In genomic region chr19:7224205-7224833, GRCh38 we compare ENCODE assay signal across 9 cellular contexts.
DNase-seq lines count a peak whose midpoint lies in the region; ATAC-seq and TF ChIP-seq lines count a peak whose summit lies in the region.
"Had no signal": no experiment of that assay in that cellular context is flagged by ENCODE, and none has a peak within 500 bp of the region (broad histone marks: within the 10 kb centered on the region; RNA-seq: fewer than 3 reads in every experiment).

No MANE protein-coding gene starts in this region.

- no peaks in the 10 kb centered on the region for H3K36me3 Mint-ChIP-seq in Calu3 (ENCODE audit: insufficient read depth, unreplicated experiment)

- BruUV-seq in Calu3 (replicated peaks; lab: Mats Ljungman, UMichigan), result no TSS peak

- no peak overlapping the region for H3K4me3 Mint-ChIP-seq in Calu3 (ENCODE audit: low read depth, unreplicated experiment)

- intact Hi-C loops in esophagus muscularis mucosa (cut with DNase I) (no loop called here), mucosa of descending colon (cut with DNase I, micrococcal nuclease) (no loop called here), thyroid gland (cut with DNase I) (no loop called here), Calu3 (cut with micrococcal nuclease; ENCODE audit: unreplicated experiment) (no loop called here)

- no peak for TF ChIP-seq POLR2A in esophagus muscularis mucosa (IDR thresholded peaks at IDR 0.05; ENCODE audit: low read depth)
- no peak for TF ChIP-seq POLR2A in thyroid gland (IDR thresholded peaks at IDR 0.05)

- peaks cover 9% of the 10 kb centered on the region for H3K27me3 Mint-ChIP-seq in Calu3 (ENCODE audit: unreplicated experiment)

- H3K4me1 Mint-ChIP-seq in Calu3 (ENCODE audit: low read depth, unreplicated experiment), result no peaks in the 10 kb centered on the region

- H3K9me3 Mint-ChIP-seq in Calu3 (ENCODE audit: low read depth, unreplicated experiment), result no peaks in the 10 kb centered on the region

- H3K4me1 ChIP-seq in esophagus muscularis mucosa, result peaks cover 48 to 71% (median 55%) of the 10 kb centered on the region in 4 donors
- H3K4me1 ChIP-seq in mucosa of descending colon (ENCODE audit: low read depth), result peaks cover 4% of the 10 kb centered on the region
- peaks cover 7 to 10% of the 10 kb centered on the region in 2 donors for H3K4me1 ChIP-seq in thyroid gland

- no peak overlapping the region for H3K27ac Mint-ChIP-seq in Calu3 (ENCODE audit: unreplicated experiment)

- DNase-seq in NCI-H2196 treated with DMSO at 0.1 percent for 48 hours (lab: John Stamatoyannopoulos, UW; ENCODE audit: unreplicated experiment) (peak; percentile 7), esophagus muscularis mucosa (ENCODE audit: extremely low spot score) (no peak), mucosa of descending colon (peak in 2 of 3 donors; percentile 50 to 60), thyroid gland (peak; percentile 8 to 79), WERI-Rb-1 (no peak), Calu3 (no peak)
- DNase-seq: NCI-H1417 had no signal

- H3K9me3 ChIP-seq in esophagus muscularis mucosa (no peaks in the 10 kb centered on the region), mucosa of descending colon (no peaks in the 10 kb centered on the region), thyroid gland (no peaks in the 10 kb centered on the region), WERI-Rb-1 (ENCODE audit: severe bottlenecking) (no peaks in the 10 kb centered on the region)

- 33% methylated on average over 20 of the region's 20 CpGs for WGBS in esophagus muscularis mucosa
- WGBS in thyroid gland, 2 donors, result 57 to 76% methylated on average over 20 of the region's 20 CpGs

- H3K4me3 ChIP-seq in esophagus muscularis mucosa (peak overlapping the region in 3 of 4 donors; percentile 34 to 42 (median 38)), mucosa of descending colon (no peak overlapping the region), thyroid gland (replicated peaks in 1 of 3) (no peak overlapping the region), WERI-Rb-1 (ENCODE audit: low read depth, low read length) (no peak overlapping the region)

- no peaks in the 10 kb centered on the region for H3K27me3 ChIP-seq in esophagus muscularis mucosa
- no peaks in the 10 kb centered on the region for H3K27me3 ChIP-seq in thyroid gland
- H3K27me3 ChIP-seq in WERI-Rb-1 (ENCODE audit: insufficient read depth, low read depth, severe bottlenecking), result no peaks in the 10 kb centered on the region

- ATAC-seq in mucosa of descending colon (no peak), HG03196 (IDR thresholded peaks at IDR 0.05; ENCODE audit: unreplicated experiment) (no peak), HG02870 (IDR thresholded peaks at IDR 0.05; ENCODE audit: unreplicated experiment) (no peak)

- no peak for TF ChIP-seq CTCF in esophagus muscularis mucosa (IDR thresholded peaks at IDR 0.05)
- no peak for TF ChIP-seq CTCF in mucosa of descending colon (IDR thresholded peaks at IDR 0.05)
- no peak for TF ChIP-seq CTCF in thyroid gland (IDR thresholded peaks at IDR 0.05)
- TF ChIP-seq CTCF in WERI-Rb-1 (IDR thresholded peaks at IDR 0.05; ENCODE audit: low read depth, low read length), result no peak
- no peak for TF ChIP-seq CTCF in Calu3 (IDR thresholded peaks at IDR 0.05; ENCODE audit: unreplicated experiment)

- CTCF ChIA-PET in Calu3 (lab: Charles Lee), result no interaction called here

- H3K36me3 ChIP-seq in esophagus muscularis mucosa, result no peaks in the 10 kb centered on the region
- no peaks in the 10 kb centered on the region for H3K36me3 ChIP-seq in mucosa of descending colon (ENCODE audit: low read depth)
- no peaks in the 10 kb centered on the region for H3K36me3 ChIP-seq in thyroid gland
- no peaks in the 10 kb centered on the region for H3K36me3 ChIP-seq in WERI-Rb-1

- H3K27ac ChIP-seq in esophagus muscularis mucosa (replicated peaks in 1 of 4) (peak overlapping the region; percentile 66 to 82 (median 76)), thyroid gland (peak overlapping the region in 2 of 3 donors; percentile 23 to 74), WERI-Rb-1 (no peak overlapping the region)

- TF ChIP-seq EP300 in esophagus muscularis mucosa (IDR thresholded peaks at IDR 0.05), result no peak

Comparison
In these comparisons a context has a peak if more than half of its experiments do, and no peak if none do; other contexts are left out.
1. DNase-seq: peak in NCI-H2196 treated with DMSO at 0.1 percent for 48 hours (single experiment), mucosa of descending colon (2 of 3) and thyroid gland (2 of 2); none in esophagus muscularis mucosa (single experiment), WERI-Rb-1 (single experiment) and Calu3 (single experiment).
2. H3K4me3 ChIP-seq: peak in esophagus muscularis mucosa (3 of 4); none in mucosa of descending colon (single experiment), thyroid gland (0 of 3) and WERI-Rb-1 (single experiment).